1 cellular context compared by ENCODE assay signal in genomic region chr19:54133312-54133956, GRCh38.
TF ChIP-seq lines count a peak whose summit lies in the region.

No MANE protein-coding gene starts in this region.

TF ChIP-seq in GM12878, 131 proteins besides CTCF, POLR2A, EP300 and RAD21:
- peak; percentile 69 for TF ChIP-seq POLR2AphosphoS5 (IDR thresholded peaks at IDR 0.05; ENCODE audit: low read length)
- TF ChIP-seq SMAD5 (IDR thresholded peaks at IDR 0.05; ENCODE audit: low read depth): no peak
